ENCODE assay signal across 29 cellular contexts in the genomic region with DNA sequence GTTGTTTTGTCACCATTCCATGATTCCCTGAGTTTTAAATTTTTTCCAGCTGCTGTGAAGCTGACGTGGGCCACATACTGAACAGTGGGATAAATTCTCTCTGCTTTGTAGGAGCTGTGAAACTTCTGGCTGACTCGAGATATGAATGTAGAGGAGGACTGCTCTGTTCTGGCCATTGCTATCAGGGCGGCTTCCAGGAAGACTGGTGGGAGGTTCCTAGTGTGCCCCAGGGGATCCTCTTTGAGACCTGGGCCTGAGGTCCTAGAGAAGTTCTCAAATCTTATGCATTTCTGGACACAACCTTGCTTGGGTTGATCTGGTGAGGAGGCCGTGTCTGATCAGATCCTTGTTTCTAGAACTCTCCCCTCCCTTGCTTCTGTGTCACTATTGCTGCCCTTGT. TPM values are rescaled to one million over a fixed set of nuclear protein-coding genes. Genes with fewer than 3 reads are reported as not detected.
"Had no signal": no experiment of that assay in that cellular context is flagged by ENCODE, and none has a peak within 500 bp of the region (broad histone marks: within the 10 kb centered on the region; RNA-seq: fewer than 3 reads in every experiment).

No MANE protein-coding gene starts in this region.

- H3K9me3 ChIP-seq: gastrocnemius medialis, mucosa of descending colon, right lobe of liver, stomach, thyroid gland, upper lobe of left lung had no signal

- H3K36me3 Mint-ChIP-seq: activated naive CD4-positive, alpha-beta T cell treated with anti-CD3 and anti-CD28 coated beads, Interleukin-2, amount 10 ng/mL, durations not matched to agents 7 days and 5 days; activated naive CD8-positive, alpha-beta T cell treated with anti-CD3 and anti-CD28 coated beads, Interleukin-2, amount 10 ng/mL, durations not matched to agents 7 days and 5 days; brain; stimulated activated effector memory CD8-positive, alpha-beta T cell treated with anti-CD3 and anti-CD28 coated beads, Interleukin-12 subunit alpha, Interleukin-12 subunit beta, amount 100 ng/mL, for 72 hours; WTC11 had no signal

- H3K27ac ChIP-seq: ascending aorta, gastrocnemius medialis, right lobe of liver, stomach, thyroid gland, upper lobe of left lung had no signal

- FAIRE-seq: endothelial cell of umbilical vein, islet of Langerhans, TTC549 had no signal

- H3K4me1 Mint-ChIP-seq: activated CD4-positive, alpha-beta memory T cell treated with anti-CD3 and anti-CD28 coated beads, Interleukin-2, amount 10 ng/mL, durations not matched to agents 7 days and 5 days; activated CD4-positive, alpha-beta T cell treated with anti-CD3 and anti-CD28 coated beads, Interleukin-2, amount 10 ng/mL, durations not matched to agents 7 days and 5 days; activated naive CD4-positive, alpha-beta T cell treated with anti-CD3 and anti-CD28 coated beads, Interleukin-2, amount 10 ng/mL, durations not matched to agents 7 days and 5 days; activated naive CD8-positive, alpha-beta T cell treated with anti-CD3 and anti-CD28 coated beads, Interleukin-2, amount 10 ng/mL, durations not matched to agents 7 days and 5 days; brain; stimulated activated effector memory CD8-positive, alpha-beta T cell treated with anti-CD3 and anti-CD28 coated beads, Interleukin-12 subunit alpha, Interleukin-12 subunit beta, amount 100 ng/mL, for 72 hours; WTC11 had no signal

- ATAC-seq: effector memory CD8-positive, alpha-beta T cell; gastrocnemius medialis; mucosa of descending colon; natural killer cell treated with Interleukin-12 subunit alpha and Interleukin-12 subunit beta and Interleukin-15 and Interleukin-18, amount 100 ng/mL, for 72 hours; right lobe of liver; stimulated activated effector memory CD8-positive, alpha-beta T cell treated with anti-CD3 and anti-CD28 coated beads, Interleukin-12 subunit alpha, Interleukin-12 subunit beta, amount 100 ng/mL, for 72 hours; WTC11 had no signal

- H3K36me3 ChIP-seq: ascending aorta, gastrocnemius medialis, left ventricle myocardium inferior, right lobe of liver, stomach, thyroid gland, upper lobe of left lung had no signal

- H3K27me3 ChIP-seq: ascending aorta, gastrocnemius medialis, right lobe of liver, stomach, thyroid gland, upper lobe of left lung had no signal

- H3K27ac Mint-ChIP-seq: activated CD4-positive, alpha-beta memory T cell treated with anti-CD3 and anti-CD28 coated beads, Interleukin-2, amount 10 ng/mL, durations not matched to agents 7 days and 5 days; activated CD4-positive, alpha-beta T cell treated with anti-CD3 and anti-CD28 coated beads, Interleukin-2, amount 10 ng/mL, durations not matched to agents 7 days and 5 days; activated naive CD4-positive, alpha-beta T cell treated with anti-CD3 and anti-CD28 coated beads, Interleukin-2, amount 10 ng/mL, durations not matched to agents 7 days and 5 days; activated naive CD8-positive, alpha-beta T cell treated with anti-CD3 and anti-CD28 coated beads, Interleukin-2, amount 10 ng/mL, durations not matched to agents 7 days and 5 days; activated T-cell treated with anti-CD3 and anti-CD28 coated beads, Interleukin-2, amount 50 U/mL, for 24 hours; brain; effector memory CD8-positive, alpha-beta T cell; natural killer cell treated with Interleukin-12 subunit alpha and Interleukin-12 subunit beta and Interleukin-15 and Interleukin-18, amount 100 ng/mL, for 72 hours; stimulated activated effector memory CD8-positive, alpha-beta T cell treated with anti-CD3 and anti-CD28 coated beads, Interleukin-12 subunit alpha, Interleukin-12 subunit beta, amount 100 ng/mL, for 72 hours; WTC11 had no signal

- H3K9me3 Mint-ChIP-seq: activated CD4-positive, alpha-beta memory T cell treated with anti-CD3 and anti-CD28 coated beads, Interleukin-2, amount 10 ng/mL, durations not matched to agents 7 days and 5 days; activated CD4-positive, alpha-beta T cell treated with anti-CD3 and anti-CD28 coated beads, Interleukin-2, amount 10 ng/mL, durations not matched to agents 7 days and 5 days; activated naive CD4-positive, alpha-beta T cell treated with anti-CD3 and anti-CD28 coated beads, Interleukin-2, amount 10 ng/mL, durations not matched to agents 7 days and 5 days; activated naive CD8-positive, alpha-beta T cell treated with anti-CD3 and anti-CD28 coated beads, Interleukin-2, amount 10 ng/mL, durations not matched to agents 7 days and 5 days; activated T-cell treated with anti-CD3 and anti-CD28 coated beads, Interleukin-2, amount 50 U/mL, for 24 hours; effector memory CD8-positive, alpha-beta T cell; natural killer cell treated with Interleukin-12 subunit alpha and Interleukin-12 subunit beta and Interleukin-15 and Interleukin-18, amount 100 ng/mL, for 72 hours had no signal

- H3K4me1 ChIP-seq: ascending aorta, gastrocnemius medialis, right lobe of liver, stomach, thyroid gland, upper lobe of left lung had no signal

- H3K4me3 Mint-ChIP-seq: activated CD4-positive, alpha-beta memory T cell treated with anti-CD3 and anti-CD28 coated beads, Interleukin-2, amount 10 ng/mL, durations not matched to agents 7 days and 5 days; activated CD4-positive, alpha-beta T cell treated with anti-CD3 and anti-CD28 coated beads, Interleukin-2, amount 10 ng/mL, durations not matched to agents 7 days and 5 days; activated naive CD4-positive, alpha-beta T cell treated with anti-CD3 and anti-CD28 coated beads, Interleukin-2, amount 10 ng/mL, durations not matched to agents 7 days and 5 days; activated naive CD8-positive, alpha-beta T cell treated with anti-CD3 and anti-CD28 coated beads, Interleukin-2, amount 10 ng/mL, durations not matched to agents 7 days and 5 days; activated T-cell treated with anti-CD3 and anti-CD28 coated beads, Interleukin-2, amount 50 U/mL, for 24 hours; brain; effector memory CD8-positive, alpha-beta T cell; natural killer cell treated with Interleukin-12 subunit alpha and Interleukin-12 subunit beta and Interleukin-15 and Interleukin-18, amount 100 ng/mL, for 72 hours; stimulated activated effector memory CD8-positive, alpha-beta T cell treated with anti-CD3 and anti-CD28 coated beads, Interleukin-12 subunit alpha, Interleukin-12 subunit beta, amount 100 ng/mL, for 72 hours; WTC11 had no signal

- H3K27me3 Mint-ChIP-seq: activated naive CD4-positive, alpha-beta T cell treated with anti-CD3 and anti-CD28 coated beads, Interleukin-2, amount 10 ng/mL, durations not matched to agents 7 days and 5 days had no signal

- DNase-seq: activated CD4-positive, alpha-beta memory T cell treated with anti-CD3 and anti-CD28 coated beads, Interleukin-2, amount 10 ng/mL, durations not matched to agents 7 days and 5 days; activated CD4-positive, alpha-beta T cell treated with anti-CD3 and anti-CD28 coated beads for 1 hour; activated CD4-positive, alpha-beta T cell treated with anti-CD3 and anti-CD28 coated beads, Interleukin-2, amount 10 ng/mL, durations not matched to agents 7 days and 5 days; activated CD8-positive, alpha-beta memory T cell treated with anti-CD3 and anti-CD28 coated beads, Interleukin-2, amount 50 U/mL, for 48 hours; activated gamma-delta T cell; activated naive CD4-positive, alpha-beta T cell treated with anti-CD3 and anti-CD28 coated beads, Interleukin-2, amount 10 ng/mL, durations not matched to agents 7 days and 5 days; activated naive CD8-positive, alpha-beta T cell treated with anti-CD3 and anti-CD28 coated beads, Interleukin-2, amount 10 ng/mL, durations not matched to agents 7 days and 5 days; activated T-cell treated with anti-CD3 and anti-CD28 coated beads, Interleukin-2, amount 50 U/mL, for 24 hours; cortex of kidney; effector memory CD8-positive, alpha-beta T cell; gastrocnemius medialis; glutamatergic neuron; left ventricle myocardium inferior; mucosa of descending colon; posterior cingulate gyrus; right lobe of liver; stimulated activated CD4-positive, alpha-beta T cell treated with anti-CD3 and anti-CD28 coated beads, Interleukin-4, amount 100 ng/mL, for 24 hours; stomach; thyroid gland; upper lobe of left lung had no signal

- H3K4me3 ChIP-seq: ascending aorta, gastrocnemius medialis, left ventricle myocardium inferior, lung, mucosa of descending colon, right lobe of liver, stomach, thyroid gland, upper lobe of left lung had no signal

RNA-seq across cellular contexts. Expression of gene LSMEM1, which starts 58.1 kb away (rescaled TPM):
- total RNA-seq: ascending aorta had no signal
